Comparison of ENCODE assay signal across 1 cellular context in the genomic region with DNA sequence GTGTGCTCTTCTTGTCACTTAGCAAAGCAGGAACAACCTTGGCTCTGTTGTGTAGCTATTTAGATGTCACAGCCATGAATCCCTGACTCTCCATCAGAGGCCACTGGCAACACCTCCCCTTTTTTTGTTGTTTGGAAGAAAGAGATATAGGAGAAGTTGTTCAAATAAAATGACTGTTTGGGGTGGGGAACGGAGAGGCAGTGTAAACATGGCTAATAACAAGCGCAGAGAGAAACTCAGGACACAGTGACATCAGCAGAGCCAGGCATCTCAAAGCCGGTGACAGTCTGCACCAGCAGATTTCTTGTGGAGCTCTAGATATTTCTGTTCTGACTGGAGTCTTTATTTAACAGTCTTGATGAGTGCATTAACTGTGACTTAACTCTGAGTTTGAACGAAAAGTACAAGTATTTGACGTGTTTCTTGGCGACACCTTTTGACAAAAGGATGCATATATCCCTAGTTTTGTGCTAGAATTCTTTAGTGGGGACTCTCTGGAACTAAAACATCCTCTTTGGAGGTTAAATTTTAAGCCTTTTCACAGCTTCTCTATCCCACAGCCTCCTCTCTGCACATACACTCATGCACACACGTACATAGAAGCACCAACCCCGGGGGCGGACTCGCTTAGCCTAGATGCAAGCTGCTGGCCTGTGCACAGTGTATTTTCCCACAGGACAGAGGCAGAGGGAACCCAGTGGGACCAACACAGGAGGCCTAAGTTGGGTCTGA.
TF ChIP-seq lines count a peak whose summit lies in the region.

No MANE protein-coding gene starts in this region.

TF ChIP-seq in HepG2, 621 proteins besides CTCF, POLR2A, EP300 and RAD21 (continued from another document and continues in another):
- TF ChIP-seq E2F1 (CRISPR knock-in tag; IDR thresholded peaks at IDR 0.05) (no peak), STAG1 (CRISPR knock-in tag; IDR thresholded peaks at IDR 0.05) (peak; percentile 5; the same call in 1 of the 2 replicates), KDM3A (CRISPR knock-in tag; IDR thresholded peaks at IDR 0.05; ENCODE audit: low read depth) (no peak), ZNF317 (CRISPR knock-in tag; IDR thresholded peaks at IDR 0.05) (no peak), FLYWCH1 (CRISPR knock-in tag; IDR thresholded peaks at IDR 0.05) (no peak), HNF4G (IDR thresholded peaks at IDR 0.05; ENCODE audit: borderline replicate concordance, low read depth, low read length) (no peak; the same call in 1 of the 2 replicates), HNF4G (CRISPR knock-in tag; IDR thresholded peaks at IDR 0.05; ENCODE audit: borderline replicate concordance, low read depth) (no peak), BCL6 (CRISPR knock-in tag; IDR thresholded peaks at IDR 0.05) (peak; percentile 40; the same call in 1 of the 2 replicates), AHR (CRISPR knock-in tag; IDR thresholded peaks at IDR 0.05) (no peak), ZNF235 (CRISPR knock-in tag; IDR thresholded peaks at IDR 0.05; ENCODE audit: borderline replicate concordance) (no peak), NFE2L2 (IDR thresholded peaks at IDR 0.05; ENCODE audit: low read length) (no peak), NPAS2 (CRISPR knock-in tag; IDR thresholded peaks at IDR 0.05; ENCODE audit: borderline replicate concordance) (no peak), ZNF10 (CRISPR knock-in tag; IDR thresholded peaks at IDR 0.05; ENCODE audit: borderline replicate concordance, low read depth) (no peak), TCF7L2 (IDR thresholded peaks at IDR 0.05; ENCODE audit: low read depth, low read length) (0 out of 2 replicates have a peak, but pooled peaks have one; percentile 31), SALL1 (CRISPR knock-in tag; IDR thresholded peaks at IDR 0.05) (peak; percentile 26; the same call in 1 of the 2 replicates), SP5 (CRISPR knock-in tag; IDR thresholded peaks at IDR 0.05; ENCODE audit: borderline replicate concordance, low read depth) (peak; percentile 96), ZNF484 (CRISPR knock-in tag; IDR thresholded peaks at IDR 0.05; ENCODE audit: borderline replicate concordance, low read depth) (no peak), TARDBP (CRISPR knock-in tag; IDR thresholded peaks at IDR 0.05) (peak; percentile 30; the same call in 1 of the 2 replicates), ZNF20 (CRISPR knock-in tag; IDR thresholded peaks at IDR 0.05) (no peak), SIX1 (CRISPR knock-in tag; IDR thresholded peaks at IDR 0.05; ENCODE audit: borderline replicate concordance) (no peak), ZNF451 (CRISPR knock-in tag; IDR thresholded peaks at IDR 0.05) (no peak), CBX5 (CRISPR knock-in tag; IDR thresholded peaks at IDR 0.05; ENCODE audit: borderline replicate concordance) (no peak), PREB (CRISPR knock-in tag; IDR thresholded peaks at IDR 0.05) (no peak), ZNF780A (CRISPR knock-in tag; IDR thresholded peaks at IDR 0.05) (peak; percentile 82; the same call in 1 of the 2 replicates), LRRFIP1 (CRISPR knock-in tag; conservative IDR thresholded peaks at IDR 0.05) (no peak), TRIM22 (IDR thresholded peaks at IDR 0.05) (no peak), RXRB (CRISPR knock-in tag; IDR thresholded peaks at IDR 0.05; ENCODE audit: borderline replicate concordance) (peak; percentile 82), TOE1 (CRISPR knock-in tag; IDR thresholded peaks at IDR 0.05) (no peak), FOXA1 (IDR thresholded peaks at IDR 0.05) (peak; percentile 62; the same call in 1 of the 2 replicates), FOXA1 (CRISPR knock-in tag; IDR thresholded peaks at IDR 0.05) (peak; percentile 88), SRSF9 (IDR thresholded peaks at IDR 0.05; ENCODE audit: borderline replicate concordance, insufficient read depth, low read depth, low read length, poor library complexity, severe bottlenecking) (no peak), ZNF510 (CRISPR knock-in tag; IDR thresholded peaks at IDR 0.05; ENCODE audit: low read depth) (no peak)
- TF ChIP-seq, protein P1, sequence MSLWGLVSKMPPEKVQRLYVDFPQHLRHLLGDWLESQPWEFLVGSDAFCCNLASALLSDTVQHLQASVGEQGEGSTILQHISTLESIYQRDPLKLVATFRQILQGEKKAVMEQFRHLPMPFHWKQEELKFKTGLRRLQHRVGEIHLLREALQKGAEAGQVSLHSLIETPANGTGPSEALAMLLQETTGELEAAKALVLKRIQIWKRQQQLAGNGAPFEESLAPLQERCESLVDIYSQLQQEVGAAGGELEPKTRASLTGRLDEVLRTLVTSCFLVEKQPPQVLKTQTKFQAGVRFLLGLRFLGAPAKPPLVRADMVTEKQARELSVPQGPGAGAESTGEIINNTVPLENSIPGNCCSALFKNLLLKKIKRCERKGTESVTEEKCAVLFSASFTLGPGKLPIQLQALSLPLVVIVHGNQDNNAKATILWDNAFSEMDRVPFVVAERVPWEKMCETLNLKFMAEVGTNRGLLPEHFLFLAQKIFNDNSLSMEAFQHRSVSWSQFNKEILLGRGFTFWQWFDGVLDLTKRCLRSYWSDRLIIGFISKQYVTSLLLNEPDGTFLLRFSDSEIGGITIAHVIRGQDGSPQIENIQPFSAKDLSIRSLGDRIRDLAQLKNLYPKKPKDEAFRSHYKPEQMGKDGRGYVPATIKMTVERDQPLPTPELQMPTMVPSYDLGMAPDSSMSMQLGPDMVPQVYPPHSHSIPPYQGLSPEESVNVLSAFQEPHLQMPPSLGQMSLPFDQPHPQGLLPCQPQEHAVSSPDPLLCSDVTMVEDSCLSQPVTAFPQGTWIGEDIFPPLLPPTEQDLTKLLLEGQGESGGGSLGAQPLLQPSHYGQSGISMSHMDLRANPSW (CRISPR knock-in tag; IDR thresholded peaks at IDR 0.05; ENCODE audit: borderline replicate concordance) = 0 out of 2 replicates have a peak, but pooled peaks have one; percentile 47
- TF ChIP-seq, protein P2, sequence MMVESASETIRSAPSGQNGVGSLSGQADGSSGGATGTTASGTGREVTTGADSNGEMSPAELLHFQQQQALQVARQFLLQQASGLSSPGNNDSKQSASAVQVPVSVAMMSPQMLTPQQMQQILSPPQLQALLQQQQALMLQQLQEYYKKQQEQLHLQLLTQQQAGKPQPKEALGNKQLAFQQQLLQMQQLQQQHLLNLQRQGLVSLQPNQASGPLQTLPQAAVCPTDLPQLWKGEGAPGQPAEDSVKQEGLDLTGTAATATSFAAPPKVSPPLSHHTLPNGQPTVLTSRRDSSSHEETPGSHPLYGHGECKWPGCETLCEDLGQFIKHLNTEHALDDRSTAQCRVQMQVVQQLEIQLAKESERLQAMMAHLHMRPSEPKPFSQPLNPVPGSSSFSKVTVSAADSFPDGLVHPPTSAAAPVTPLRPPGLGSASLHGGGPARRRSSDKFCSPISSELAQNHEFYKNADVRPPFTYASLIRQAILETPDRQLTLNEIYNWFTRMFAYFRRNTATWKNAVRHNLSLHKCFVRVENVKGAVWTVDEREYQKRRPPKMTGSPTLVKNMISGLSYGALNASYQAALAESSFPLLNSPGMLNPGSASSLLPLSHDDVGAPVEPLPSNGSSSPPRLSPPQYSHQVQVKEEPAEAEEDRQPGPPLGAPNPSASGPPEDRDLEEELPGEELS (CRISPR knock-in tag; IDR thresholded peaks at IDR 0.05) = peak; percentile 94
- TF ChIP-seq, protein P3, sequence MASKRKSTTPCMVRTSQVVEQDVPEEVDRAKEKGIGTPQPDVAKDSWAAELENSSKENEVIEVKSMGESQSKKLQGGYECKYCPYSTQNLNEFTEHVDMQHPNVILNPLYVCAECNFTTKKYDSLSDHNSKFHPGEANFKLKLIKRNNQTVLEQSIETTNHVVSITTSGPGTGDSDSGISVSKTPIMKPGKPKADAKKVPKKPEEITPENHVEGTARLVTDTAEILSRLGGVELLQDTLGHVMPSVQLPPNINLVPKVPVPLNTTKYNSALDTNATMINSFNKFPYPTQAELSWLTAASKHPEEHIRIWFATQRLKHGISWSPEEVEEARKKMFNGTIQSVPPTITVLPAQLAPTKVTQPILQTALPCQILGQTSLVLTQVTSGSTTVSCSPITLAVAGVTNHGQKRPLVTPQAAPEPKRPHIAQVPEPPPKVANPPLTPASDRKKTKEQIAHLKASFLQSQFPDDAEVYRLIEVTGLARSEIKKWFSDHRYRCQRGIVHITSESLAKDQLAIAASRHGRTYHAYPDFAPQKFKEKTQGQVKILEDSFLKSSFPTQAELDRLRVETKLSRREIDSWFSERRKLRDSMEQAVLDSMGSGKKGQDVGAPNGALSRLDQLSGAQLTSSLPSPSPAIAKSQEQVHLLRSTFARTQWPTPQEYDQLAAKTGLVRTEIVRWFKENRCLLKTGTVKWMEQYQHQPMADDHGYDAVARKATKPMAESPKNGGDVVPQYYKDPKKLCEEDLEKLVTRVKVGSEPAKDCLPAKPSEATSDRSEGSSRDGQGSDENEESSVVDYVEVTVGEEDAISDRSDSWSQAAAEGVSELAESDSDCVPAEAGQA (IDR thresholded peaks at IDR 0.05; ENCODE audit: low read depth) = no peak
- TF ChIP-seq, protein P3 (CRISPR knock-in tag; IDR thresholded peaks at IDR 0.05; ENCODE audit: borderline replicate concordance) = no peak
- TF ChIP-seq, protein P4, sequence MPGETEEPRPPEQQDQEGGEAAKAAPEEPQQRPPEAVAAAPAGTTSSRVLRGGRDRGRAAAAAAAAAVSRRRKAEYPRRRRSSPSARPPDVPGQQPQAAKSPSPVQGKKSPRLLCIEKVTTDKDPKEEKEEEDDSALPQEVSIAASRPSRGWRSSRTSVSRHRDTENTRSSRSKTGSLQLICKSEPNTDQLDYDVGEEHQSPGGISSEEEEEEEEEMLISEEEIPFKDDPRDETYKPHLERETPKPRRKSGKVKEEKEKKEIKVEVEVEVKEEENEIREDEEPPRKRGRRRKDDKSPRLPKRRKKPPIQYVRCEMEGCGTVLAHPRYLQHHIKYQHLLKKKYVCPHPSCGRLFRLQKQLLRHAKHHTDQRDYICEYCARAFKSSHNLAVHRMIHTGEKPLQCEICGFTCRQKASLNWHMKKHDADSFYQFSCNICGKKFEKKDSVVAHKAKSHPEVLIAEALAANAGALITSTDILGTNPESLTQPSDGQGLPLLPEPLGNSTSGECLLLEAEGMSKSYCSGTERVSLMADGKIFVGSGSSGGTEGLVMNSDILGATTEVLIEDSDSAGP (CRISPR knock-in tag; IDR thresholded peaks at IDR 0.05; ENCODE audit: borderline replicate concordance) = no peak
